Comparison of ENCODE assay signal across 1 cellular context in the genomic region with DNA sequence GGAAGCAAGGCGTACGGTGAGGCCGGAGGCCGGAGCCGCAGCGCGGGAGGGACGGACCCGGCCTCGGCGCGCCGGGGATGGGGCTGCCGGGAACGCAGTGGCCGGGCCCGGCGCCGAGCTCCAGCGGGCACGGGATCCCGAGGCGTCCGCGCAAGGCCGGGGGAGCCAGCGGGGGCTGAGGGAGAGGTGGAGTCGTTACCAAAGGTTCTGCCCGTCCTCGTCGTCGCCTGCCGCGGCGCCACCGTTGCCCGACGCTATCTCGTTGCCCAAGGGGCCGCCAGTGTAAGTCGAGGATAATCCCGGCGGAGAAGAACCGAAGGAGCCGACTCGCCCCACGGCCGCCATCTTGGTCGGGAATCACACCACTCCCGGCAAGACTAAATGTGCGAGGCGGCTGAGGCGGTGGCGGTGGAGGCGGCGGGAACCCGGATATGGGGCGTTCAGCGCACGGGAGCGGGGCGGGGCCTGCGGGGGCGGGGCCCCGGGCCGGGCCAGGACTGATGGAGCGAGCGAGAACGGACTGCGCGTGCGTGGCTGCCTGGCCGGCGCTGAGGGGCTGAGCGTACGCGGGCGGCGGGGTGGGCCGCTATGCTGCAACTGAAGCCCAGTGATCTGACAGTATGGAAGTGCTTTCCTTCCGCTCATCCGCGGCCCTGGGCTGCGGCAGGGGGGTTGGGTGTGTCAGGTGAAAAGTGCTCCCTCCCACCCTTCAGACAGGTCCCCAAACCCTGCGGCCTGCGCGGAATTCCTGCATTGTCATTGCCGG.
A peak's percentile ranks its signal among the peaks of the same experiment; 100 is the strongest.
TF ChIP-seq lines count a peak whose summit lies in the region.

A gene (minus strand): TSS at position 433 of the 766 bp plus-strand sequence. CDS start 88 bp downstream, at position 345.

TF ChIP-seq in HepG2, 621 proteins besides CTCF, POLR2A, EP300 and RAD21 (continued from another document and continues in another):
- no peak; the same call in 1 of the 2 replicates for TF ChIP-seq REPIN1 (CRISPR knock-in tag; IDR thresholded peaks at IDR 0.05; ENCODE audit: borderline replicate concordance, low read depth)
- no peak for TF ChIP-seq RXRA (CRISPR knock-in tag; IDR thresholded peaks at IDR 0.05)
- TF ChIP-seq, protein P1, sequence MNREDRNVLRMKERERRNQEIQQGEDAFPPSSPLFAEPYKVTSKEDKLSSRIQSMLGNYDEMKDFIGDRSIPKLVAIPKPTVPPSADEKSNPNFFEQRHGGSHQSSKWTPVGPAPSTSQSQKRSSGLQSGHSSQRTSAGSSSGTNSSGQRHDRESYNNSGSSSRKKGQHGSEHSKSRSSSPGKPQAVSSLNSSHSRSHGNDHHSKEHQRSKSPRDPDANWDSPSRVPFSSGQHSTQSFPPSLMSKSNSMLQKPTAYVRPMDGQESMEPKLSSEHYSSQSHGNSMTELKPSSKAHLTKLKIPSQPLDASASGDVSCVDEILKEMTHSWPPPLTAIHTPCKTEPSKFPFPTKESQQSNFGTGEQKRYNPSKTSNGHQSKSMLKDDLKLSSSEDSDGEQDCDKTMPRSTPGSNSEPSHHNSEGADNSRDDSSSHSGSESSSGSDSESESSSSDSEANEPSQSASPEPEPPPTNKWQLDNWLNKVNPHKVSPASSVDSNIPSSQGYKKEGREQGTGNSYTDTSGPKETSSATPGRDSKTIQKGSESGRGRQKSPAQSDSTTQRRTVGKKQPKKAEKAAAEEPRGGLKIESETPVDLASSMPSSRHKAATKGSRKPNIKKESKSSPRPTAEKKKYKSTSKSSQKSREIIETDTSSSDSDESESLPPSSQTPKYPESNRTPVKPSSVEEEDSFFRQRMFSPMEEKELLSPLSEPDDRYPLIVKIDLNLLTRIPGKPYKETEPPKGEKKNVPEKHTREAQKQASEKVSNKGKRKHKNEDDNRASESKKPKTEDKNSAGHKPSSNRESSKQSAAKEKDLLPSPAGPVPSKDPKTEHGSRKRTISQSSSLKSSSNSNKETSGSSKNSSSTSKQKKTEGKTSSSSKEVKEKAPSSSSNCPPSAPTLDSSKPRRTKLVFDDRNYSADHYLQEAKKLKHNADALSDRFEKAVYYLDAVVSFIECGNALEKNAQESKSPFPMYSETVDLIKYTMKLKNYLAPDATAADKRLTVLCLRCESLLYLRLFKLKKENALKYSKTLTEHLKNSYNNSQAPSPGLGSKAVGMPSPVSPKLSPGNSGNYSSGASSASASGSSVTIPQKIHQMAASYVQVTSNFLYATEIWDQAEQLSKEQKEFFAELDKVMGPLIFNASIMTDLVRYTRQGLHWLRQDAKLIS (CRISPR knock-in tag; IDR thresholded peaks at IDR 0.05) = no peak
- TF ChIP-seq HHEX (CRISPR knock-in tag; IDR thresholded peaks at IDR 0.05) = no peak
- no peak for TF ChIP-seq NFYC (CRISPR knock-in tag; IDR thresholded peaks at IDR 0.05)
- TF ChIP-seq MAFK (conservative IDR thresholded peaks at IDR 0.05 in 1 of 2, IDR thresholded peaks at IDR 0.05 in 1 of 2; ENCODE audit: low read length in 2 of 2) = no peak
- TF ChIP-seq, protein P2, sequence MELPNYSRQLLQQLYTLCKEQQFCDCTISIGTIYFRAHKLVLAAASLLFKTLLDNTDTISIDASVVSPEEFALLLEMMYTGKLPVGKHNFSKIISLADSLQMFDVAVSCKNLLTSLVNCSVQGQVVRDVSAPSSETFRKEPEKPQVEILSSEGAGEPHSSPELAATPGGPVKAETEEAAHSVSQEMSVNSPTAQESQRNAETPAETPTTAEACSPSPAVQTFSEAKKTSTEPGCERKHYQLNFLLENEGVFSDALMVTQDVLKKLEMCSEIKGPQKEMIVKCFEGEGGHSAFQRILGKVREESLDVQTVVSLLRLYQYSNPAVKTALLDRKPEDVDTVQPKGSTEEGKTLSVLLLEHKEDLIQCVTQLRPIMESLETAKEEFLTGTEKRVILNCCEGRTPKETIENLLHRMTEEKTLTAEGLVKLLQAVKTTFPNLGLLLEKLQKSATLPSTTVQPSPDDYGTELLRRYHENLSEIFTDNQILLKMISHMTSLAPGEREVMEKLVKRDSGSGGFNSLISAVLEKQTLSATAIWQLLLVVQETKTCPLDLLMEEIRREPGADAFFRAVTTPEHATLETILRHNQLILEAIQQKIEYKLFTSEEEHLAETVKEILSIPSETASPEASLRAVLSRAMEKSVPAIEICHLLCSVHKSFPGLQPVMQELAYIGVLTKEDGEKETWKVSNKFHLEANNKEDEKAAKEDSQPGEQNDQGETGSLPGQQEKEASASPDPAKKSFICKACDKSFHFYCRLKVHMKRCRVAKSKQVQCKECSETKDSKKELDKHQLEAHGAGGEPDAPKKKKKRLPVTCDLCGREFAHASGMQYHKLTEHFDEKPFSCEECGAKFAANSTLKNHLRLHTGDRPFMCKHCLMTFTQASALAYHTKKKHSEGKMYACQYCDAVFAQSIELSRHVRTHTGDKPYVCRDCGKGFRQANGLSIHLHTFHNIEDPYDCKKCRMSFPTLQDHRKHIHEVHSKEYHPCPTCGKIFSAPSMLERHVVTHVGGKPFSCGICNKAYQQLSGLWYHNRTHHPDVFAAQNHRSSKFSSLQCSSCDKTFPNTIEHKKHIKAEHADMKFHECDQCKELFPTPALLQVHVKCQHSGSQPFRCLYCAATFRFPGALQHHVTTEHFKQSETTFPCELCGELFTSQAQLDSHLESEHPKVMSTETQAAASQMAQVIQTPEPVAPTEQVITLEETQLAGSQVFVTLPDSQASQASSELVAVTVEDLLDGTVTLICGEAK (IDR thresholded peaks at IDR 0.05) = no peak
- TF ChIP-seq, protein P2 (CRISPR knock-in tag; IDR thresholded peaks at IDR 0.05) = no peak
- TF ChIP-seq ZNF570 (CRISPR knock-in tag; IDR thresholded peaks at IDR 0.05; ENCODE audit: borderline replicate concordance) = no peak
- TF ChIP-seq TP53 (CRISPR knock-in tag; conservative IDR thresholded peaks at IDR 0.05) = no peak
- TF ChIP-seq, protein P3, sequence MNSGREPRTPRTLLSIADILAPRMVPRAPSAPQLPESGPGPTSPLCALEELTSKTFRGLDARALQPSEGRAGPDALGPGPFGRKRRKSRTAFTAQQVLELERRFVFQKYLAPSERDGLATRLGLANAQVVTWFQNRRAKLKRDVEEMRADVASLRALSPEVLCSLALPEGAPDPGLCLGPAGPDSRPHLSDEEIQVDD (CRISPR knock-in tag; IDR thresholded peaks at IDR 0.05; ENCODE audit: borderline replicate concordance) = no peak
- TF ChIP-seq TCF7L2 (IDR thresholded peaks at IDR 0.05; ENCODE audit: low read depth, low read length) = no peak
- TF ChIP-seq NR2C2 (CRISPR knock-in tag; IDR thresholded peaks at IDR 0.05; ENCODE audit: borderline replicate concordance) = 0 out of 2 replicates have a peak, but pooled peaks have one; percentile 33
- TF ChIP-seq, protein P4, sequence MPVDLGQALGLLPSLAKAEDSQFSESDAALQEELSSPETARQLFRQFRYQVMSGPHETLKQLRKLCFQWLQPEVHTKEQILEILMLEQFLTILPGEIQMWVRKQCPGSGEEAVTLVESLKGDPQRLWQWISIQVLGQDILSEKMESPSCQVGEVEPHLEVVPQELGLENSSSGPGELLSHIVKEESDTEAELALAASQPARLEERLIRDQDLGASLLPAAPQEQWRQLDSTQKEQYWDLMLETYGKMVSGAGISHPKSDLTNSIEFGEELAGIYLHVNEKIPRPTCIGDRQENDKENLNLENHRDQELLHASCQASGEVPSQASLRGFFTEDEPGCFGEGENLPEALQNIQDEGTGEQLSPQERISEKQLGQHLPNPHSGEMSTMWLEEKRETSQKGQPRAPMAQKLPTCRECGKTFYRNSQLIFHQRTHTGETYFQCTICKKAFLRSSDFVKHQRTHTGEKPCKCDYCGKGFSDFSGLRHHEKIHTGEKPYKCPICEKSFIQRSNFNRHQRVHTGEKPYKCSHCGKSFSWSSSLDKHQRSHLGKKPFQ (CRISPR knock-in tag; IDR thresholded peaks at IDR 0.05; ENCODE audit: insufficient replicate concordance) = peak; percentile 46
- no peak for TF ChIP-seq ZNF484 (CRISPR knock-in tag; IDR thresholded peaks at IDR 0.05; ENCODE audit: borderline replicate concordance, low read depth)
- no peak for TF ChIP-seq RAD51 (IDR thresholded peaks at IDR 0.05; ENCODE audit: borderline replicate concordance)
- TF ChIP-seq MATR3 (CRISPR knock-in tag; IDR thresholded peaks at IDR 0.05) = no peak
- peak; percentile 71 for TF ChIP-seq HNRNPLL (IDR thresholded peaks at IDR 0.05; ENCODE audit: low read depth, low read length, poor library complexity, severe bottlenecking)
- peak; percentile 82 for TF ChIP-seq ZFX (CRISPR knock-in tag; IDR thresholded peaks at IDR 0.05; ENCODE audit: low read depth)
- TF ChIP-seq, protein P5, sequence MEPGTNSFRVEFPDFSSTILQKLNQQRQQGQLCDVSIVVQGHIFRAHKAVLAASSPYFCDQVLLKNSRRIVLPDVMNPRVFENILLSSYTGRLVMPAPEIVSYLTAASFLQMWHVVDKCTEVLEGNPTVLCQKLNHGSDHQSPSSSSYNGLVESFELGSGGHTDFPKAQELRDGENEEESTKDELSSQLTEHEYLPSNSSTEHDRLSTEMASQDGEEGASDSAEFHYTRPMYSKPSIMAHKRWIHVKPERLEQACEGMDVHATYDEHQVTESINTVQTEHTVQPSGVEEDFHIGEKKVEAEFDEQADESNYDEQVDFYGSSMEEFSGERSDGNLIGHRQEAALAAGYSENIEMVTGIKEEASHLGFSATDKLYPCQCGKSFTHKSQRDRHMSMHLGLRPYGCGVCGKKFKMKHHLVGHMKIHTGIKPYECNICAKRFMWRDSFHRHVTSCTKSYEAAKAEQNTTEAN (CRISPR knock-in tag; conservative IDR thresholded peaks at IDR 0.05) = no peak; the same call in 1 of the 2 replicates
- no peak for TF ChIP-seq CCAR2 (optimal IDR thresholded peaks at IDR 0.05; ENCODE audit: low read depth, low read length)
- no peak for TF ChIP-seq FOSL1 (CRISPR knock-in tag; IDR thresholded peaks at IDR 0.05; ENCODE audit: borderline replicate concordance)
- TF ChIP-seq ATM (IDR thresholded peaks at IDR 0.05; ENCODE audit: borderline replicate concordance) = no peak
- TF ChIP-seq, protein P6, sequence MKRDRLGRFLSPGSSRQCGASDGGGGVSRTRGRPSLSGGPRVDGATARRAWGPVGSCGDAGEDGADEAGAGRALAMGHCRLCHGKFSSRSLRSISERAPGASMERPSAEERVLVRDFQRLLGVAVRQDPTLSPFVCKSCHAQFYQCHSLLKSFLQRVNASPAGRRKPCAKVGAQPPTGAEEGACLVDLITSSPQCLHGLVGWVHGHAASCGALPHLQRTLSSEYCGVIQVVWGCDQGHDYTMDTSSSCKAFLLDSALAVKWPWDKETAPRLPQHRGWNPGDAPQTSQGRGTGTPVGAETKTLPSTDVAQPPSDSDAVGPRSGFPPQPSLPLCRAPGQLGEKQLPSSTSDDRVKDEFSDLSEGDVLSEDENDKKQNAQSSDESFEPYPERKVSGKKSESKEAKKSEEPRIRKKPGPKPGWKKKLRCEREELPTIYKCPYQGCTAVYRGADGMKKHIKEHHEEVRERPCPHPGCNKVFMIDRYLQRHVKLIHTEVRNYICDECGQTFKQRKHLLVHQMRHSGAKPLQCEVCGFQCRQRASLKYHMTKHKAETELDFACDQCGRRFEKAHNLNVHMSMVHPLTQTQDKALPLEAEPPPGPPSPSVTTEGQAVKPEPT (CRISPR knock-in tag; IDR thresholded peaks at IDR 0.05; ENCODE audit: low read depth) = no peak
- TF ChIP-seq ZC3H4 (CRISPR knock-in tag; IDR thresholded peaks at IDR 0.05; ENCODE audit: borderline replicate concordance) = no peak
- peak; percentile 85 for TF ChIP-seq ASH2L (IDR thresholded peaks at IDR 0.05; ENCODE audit: insufficient read length, low read depth, low read length)
- TF ChIP-seq, protein P7, sequence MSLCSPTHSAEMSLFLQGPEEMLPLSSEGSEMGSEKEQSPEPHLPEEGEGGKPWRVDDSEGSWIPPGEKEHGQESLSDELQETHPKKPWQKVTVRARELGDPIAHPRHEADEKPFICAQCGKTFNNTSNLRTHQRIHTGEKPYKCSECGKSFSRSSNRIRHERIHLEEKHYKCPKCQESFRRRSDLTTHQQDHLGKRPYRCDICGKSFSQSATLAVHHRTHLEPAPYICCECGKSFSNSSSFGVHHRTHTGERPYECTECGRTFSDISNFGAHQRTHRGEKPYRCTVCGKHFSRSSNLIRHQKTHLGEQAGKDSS (CRISPR knock-in tag; IDR thresholded peaks at IDR 0.05; ENCODE audit: borderline replicate concordance, low read depth) = 0 out of 2 replicates have a peak, but pooled peaks have one; percentile 60
- TF ChIP-seq ATF1 (CRISPR knock-in tag; IDR thresholded peaks at IDR 0.05) = no peak
- TF ChIP-seq, protein P8, sequence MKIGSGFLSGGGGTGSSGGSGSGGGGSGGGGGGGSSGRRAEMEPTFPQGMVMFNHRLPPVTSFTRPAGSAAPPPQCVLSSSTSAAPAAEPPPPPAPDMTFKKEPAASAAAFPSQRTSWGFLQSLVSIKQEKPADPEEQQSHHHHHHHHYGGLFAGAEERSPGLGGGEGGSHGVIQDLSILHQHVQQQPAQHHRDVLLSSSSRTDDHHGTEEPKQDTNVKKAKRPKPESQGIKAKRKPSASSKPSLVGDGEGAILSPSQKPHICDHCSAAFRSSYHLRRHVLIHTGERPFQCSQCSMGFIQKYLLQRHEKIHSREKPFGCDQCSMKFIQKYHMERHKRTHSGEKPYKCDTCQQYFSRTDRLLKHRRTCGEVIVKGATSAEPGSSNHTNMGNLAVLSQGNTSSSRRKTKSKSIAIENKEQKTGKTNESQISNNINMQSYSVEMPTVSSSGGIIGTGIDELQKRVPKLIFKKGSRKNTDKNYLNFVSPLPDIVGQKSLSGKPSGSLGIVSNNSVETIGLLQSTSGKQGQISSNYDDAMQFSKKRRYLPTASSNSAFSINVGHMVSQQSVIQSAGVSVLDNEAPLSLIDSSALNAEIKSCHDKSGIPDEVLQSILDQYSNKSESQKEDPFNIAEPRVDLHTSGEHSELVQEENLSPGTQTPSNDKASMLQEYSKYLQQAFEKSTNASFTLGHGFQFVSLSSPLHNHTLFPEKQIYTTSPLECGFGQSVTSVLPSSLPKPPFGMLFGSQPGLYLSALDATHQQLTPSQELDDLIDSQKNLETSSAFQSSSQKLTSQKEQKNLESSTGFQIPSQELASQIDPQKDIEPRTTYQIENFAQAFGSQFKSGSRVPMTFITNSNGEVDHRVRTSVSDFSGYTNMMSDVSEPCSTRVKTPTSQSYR (CRISPR knock-in tag; IDR thresholded peaks at IDR 0.05; ENCODE audit: borderline replicate concordance) = no peak
- 0 out of 2 replicates have a peak, but pooled peaks have one; percentile 11 for TF ChIP-seq SIX4 (CRISPR knock-in tag; IDR thresholded peaks at IDR 0.05)
